ENCODE assay signal across 1 cellular context in the genomic region with DNA sequence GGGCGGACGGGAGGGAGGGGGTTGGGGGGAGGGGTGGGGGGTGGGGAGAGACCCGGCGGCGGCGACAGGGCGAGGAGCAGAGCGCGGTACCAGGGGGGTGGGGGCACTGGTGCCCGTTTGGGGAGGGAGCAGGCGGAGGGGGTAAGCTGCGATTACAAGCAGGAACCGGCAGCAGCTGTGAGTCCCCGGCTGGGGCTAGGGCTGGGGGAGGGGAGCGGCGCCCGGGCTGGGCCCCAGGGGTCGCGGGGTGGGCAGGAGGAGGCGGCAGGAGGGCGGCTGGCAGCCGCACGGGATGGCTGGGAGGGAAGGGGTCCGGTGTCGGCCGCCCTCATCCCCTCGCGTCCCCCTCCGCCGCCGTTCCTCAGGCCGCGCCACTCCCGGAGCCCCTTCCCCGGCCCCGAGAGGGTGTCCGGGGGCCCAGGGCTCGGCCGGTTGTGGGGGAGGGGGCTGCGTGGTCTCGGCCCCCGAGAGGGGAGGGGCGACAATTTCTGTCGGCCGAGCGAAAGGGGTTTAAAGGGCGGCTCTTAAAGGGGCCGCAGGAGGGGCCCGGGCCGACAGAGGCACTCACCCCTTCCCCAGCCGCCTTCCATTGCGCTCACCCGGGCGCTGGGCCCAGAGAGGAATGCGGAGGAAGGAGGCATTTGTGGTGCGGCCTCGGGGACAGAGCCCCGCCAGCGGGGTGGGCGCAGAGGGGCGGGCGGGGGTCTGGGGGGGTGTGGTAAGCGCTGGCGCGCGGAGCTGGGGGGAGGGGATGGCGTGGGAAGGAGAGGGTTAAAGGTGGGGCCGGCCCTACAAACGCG.
A peak's percentile ranks its signal among the peaks of the same experiment; 100 is the strongest.
TF ChIP-seq lines count a peak whose summit lies in the region.

TBKBP1 (plus strand) TSS at position 144 of the 800 bp plus-strand sequence. CDS start 1,952 bp downstream, outside the sequence.

TF ChIP-seq in HepG2, 621 proteins besides CTCF, POLR2A, EP300 and RAD21 (continued from another document):
- TF ChIP-seq, protein P1, sequence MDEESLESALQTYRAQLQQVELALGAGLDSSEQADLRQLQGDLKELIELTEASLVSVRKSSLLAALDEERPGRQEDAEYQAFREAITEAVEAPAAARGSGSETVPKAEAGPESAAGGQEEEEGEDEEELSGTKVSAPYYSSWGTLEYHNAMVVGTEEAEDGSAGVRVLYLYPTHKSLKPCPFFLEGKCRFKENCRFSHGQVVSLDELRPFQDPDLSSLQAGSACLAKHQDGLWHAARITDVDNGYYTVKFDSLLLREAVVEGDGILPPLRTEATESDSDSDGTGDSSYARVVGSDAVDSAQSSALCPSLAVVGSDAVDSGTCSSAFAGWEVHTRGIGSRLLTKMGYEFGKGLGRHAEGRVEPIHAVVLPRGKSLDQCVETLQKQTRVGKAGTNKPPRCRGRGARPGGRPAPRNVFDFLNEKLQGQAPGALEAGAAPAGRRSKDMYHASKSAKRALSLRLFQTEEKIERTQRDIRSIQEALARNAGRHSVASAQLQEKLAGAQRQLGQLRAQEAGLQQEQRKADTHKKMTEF (CRISPR knock-in tag; IDR thresholded peaks at IDR 0.05): peak; percentile 45; the same call in 1 of the 2 replicates
- TF ChIP-seq SIN3B (IDR thresholded peaks at IDR 0.05; ENCODE audit: low read length): no peak
- peak; percentile 94 for TF ChIP-seq PATZ1 (CRISPR knock-in tag; IDR thresholded peaks at IDR 0.05)
- peak; percentile 28 for TF ChIP-seq MED8 (CRISPR knock-in tag; IDR thresholded peaks at IDR 0.05; ENCODE audit: insufficient replicate concordance)
- TF ChIP-seq, protein P2, sequence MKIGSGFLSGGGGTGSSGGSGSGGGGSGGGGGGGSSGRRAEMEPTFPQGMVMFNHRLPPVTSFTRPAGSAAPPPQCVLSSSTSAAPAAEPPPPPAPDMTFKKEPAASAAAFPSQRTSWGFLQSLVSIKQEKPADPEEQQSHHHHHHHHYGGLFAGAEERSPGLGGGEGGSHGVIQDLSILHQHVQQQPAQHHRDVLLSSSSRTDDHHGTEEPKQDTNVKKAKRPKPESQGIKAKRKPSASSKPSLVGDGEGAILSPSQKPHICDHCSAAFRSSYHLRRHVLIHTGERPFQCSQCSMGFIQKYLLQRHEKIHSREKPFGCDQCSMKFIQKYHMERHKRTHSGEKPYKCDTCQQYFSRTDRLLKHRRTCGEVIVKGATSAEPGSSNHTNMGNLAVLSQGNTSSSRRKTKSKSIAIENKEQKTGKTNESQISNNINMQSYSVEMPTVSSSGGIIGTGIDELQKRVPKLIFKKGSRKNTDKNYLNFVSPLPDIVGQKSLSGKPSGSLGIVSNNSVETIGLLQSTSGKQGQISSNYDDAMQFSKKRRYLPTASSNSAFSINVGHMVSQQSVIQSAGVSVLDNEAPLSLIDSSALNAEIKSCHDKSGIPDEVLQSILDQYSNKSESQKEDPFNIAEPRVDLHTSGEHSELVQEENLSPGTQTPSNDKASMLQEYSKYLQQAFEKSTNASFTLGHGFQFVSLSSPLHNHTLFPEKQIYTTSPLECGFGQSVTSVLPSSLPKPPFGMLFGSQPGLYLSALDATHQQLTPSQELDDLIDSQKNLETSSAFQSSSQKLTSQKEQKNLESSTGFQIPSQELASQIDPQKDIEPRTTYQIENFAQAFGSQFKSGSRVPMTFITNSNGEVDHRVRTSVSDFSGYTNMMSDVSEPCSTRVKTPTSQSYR (CRISPR knock-in tag; IDR thresholded peaks at IDR 0.05; ENCODE audit: borderline replicate concordance): peak; percentile 95
- TF ChIP-seq RARA (CRISPR knock-in tag; IDR thresholded peaks at IDR 0.05): 0 out of 2 replicates have a peak, but pooled peaks have one; percentile 16
- 0 out of 2 replicates have a peak, but pooled peaks have one; percentile 21 for TF ChIP-seq KMT2B (CRISPR knock-in tag; IDR thresholded peaks at IDR 0.05)
- TF ChIP-seq KAT8 (CRISPR knock-in tag; IDR thresholded peaks at IDR 0.05): peak; percentile 43
- TF ChIP-seq ZFY (CRISPR knock-in tag; IDR thresholded peaks at IDR 0.05): peak; percentile 40; the same call in 1 of the 2 replicates
- TF ChIP-seq, protein P3, sequence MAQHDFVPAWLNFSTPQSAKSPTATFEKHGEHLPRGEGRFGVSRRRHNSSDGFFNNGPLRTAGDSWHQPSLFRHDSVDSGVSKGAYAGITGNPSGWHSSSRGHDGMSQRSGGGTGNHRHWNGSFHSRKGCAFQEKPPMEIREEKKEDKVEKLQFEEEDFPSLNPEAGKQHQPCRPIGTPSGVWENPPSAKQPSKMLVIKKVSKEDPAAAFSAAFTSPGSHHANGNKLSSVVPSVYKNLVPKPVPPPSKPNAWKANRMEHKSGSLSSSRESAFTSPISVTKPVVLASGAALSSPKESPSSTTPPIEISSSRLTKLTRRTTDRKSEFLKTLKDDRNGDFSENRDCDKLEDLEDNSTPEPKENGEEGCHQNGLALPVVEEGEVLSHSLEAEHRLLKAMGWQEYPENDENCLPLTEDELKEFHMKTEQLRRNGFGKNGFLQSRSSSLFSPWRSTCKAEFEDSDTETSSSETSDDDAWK (CRISPR knock-in tag; IDR thresholded peaks at IDR 0.05): no peak
- peak; percentile 63 for TF ChIP-seq GABPB1 (CRISPR knock-in tag; IDR thresholded peaks at IDR 0.05)
- TF ChIP-seq PAXIP1 (CRISPR knock-in tag; conservative IDR thresholded peaks at IDR 0.05): 0 out of 2 replicates have a peak, but pooled peaks have one; percentile 39
- TF ChIP-seq HNF4G (IDR thresholded peaks at IDR 0.05; ENCODE audit: borderline replicate concordance, low read depth, low read length): peak; percentile 30; the same call in 1 of the 2 replicates
- TF ChIP-seq HNF4G (CRISPR knock-in tag; IDR thresholded peaks at IDR 0.05; ENCODE audit: borderline replicate concordance, low read depth): no peak
- TF ChIP-seq, protein P4, sequence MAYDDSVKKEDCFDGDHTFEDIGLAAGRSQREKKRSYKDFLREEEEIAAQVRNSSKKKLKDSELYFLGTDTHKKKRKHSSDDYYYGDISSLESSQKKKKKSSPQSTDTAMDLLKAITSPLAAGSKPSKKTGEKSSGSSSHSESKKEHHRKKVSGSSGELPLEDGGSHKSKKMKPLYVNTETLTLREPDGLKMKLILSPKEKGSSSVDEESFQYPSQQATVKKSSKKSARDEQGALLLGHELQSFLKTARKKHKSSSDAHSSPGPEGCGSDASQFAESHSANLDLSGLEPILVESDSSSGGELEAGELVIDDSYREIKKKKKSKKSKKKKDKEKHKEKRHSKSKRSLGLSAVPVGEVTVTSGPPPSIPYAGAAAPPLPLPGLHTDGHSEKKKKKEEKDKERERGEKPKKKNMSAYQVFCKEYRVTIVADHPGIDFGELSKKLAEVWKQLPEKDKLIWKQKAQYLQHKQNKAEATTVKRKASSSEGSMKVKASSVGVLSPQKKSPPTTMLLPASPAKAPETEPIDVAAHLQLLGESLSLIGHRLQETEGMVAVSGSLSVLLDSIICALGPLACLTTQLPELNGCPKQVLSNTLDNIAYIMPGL (CRISPR knock-in tag; IDR thresholded peaks at IDR 0.05; ENCODE audit: borderline replicate concordance in 1 of 2, low read depth in 1 of 2): 0 out of 4 replicates have a peak, but pooled peaks of 1 of the 2 experiments have one; percentile 37
- peak; percentile 28; the same call in 1 of the 2 replicates for TF ChIP-seq ZMYM4 (CRISPR knock-in tag; IDR thresholded peaks at IDR 0.05)
TF ChIP-seq in HepG2: peak in this region for 73.
